19 cellular contexts compared by ENCODE assay signal in the genomic region with DNA sequence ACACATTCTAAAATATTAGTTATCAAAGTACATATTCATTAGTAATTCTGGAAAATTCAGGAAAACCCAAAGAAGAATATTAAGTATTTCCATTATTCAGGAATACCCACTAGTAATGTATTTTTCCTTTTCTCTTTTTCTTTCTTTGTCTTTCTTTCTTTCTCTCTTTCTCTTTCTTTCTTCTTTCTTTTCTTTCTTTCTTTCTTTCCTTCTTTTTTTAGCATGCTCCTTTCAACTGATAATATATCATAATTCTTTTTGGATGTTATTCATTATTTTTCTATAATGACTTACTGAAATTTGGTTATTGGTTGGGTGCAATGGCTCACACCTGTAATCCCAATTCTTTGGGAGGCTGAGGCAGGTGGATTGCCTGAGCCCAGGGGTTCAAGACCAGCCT.
"Had no signal": no experiment of that assay in that cellular context is flagged by ENCODE, and none has a peak within 500 bp of the region (broad histone marks: within the 10 kb centered on the region; RNA-seq: fewer than 3 reads in every experiment).

No MANE protein-coding gene starts in this region.

- H3K4me1 Mint-ChIP-seq: activated T-helper 17 cell treated with anti-CD3 and anti-CD28 coated beads, Interleukin-2, amount 50 U/mL, for 72 hours had no signal

- H3K9ac ChIP-seq: neural progenitor cell had no signal

- H2AFZ ChIP-seq: neural progenitor cell had no signal

- H3K9me3 ChIP-seq: body of pancreas, upper lobe of right lung had no signal

- H3K36me3 Mint-ChIP-seq: neural progenitor cell, T-cell had no signal

- H3K27me3 Mint-ChIP-seq: activated CD8-positive, alpha-beta T cell treated with anti-CD3 and anti-CD28 coated beads for 36 hours; activated T-helper 17 cell treated with anti-CD3 and anti-CD28 coated beads, Interleukin-2, amount 50 U/mL, for 72 hours; progenitor cell of endocrine pancreas; stimulated activated naive CD8-positive, alpha-beta T cell treated with anti-CD3 and anti-CD28 coated beads, Interleukin-15, Interleukin-2, amounts not matched to agents 100 ng/mL and 50 ng/mL, for 24 hours had no signal

- H3K27ac ChIP-seq: dorsolateral prefrontal cortex, epithelial cell of prostate, foreskin keratinocyte, neural progenitor cell, upper lobe of right lung had no signal

- H3K4me2 ChIP-seq: neural progenitor cell had no signal

- H3K27ac Mint-ChIP-seq: activated CD4-positive, alpha-beta T cell treated with anti-CD3 and anti-CD28 coated beads, Interleukin-2, amount 10 ng/mL, durations not matched to agents 24 days and 14 days; activated CD8-positive, alpha-beta T cell treated with anti-CD3 and anti-CD28 coated beads for 36 hours; activated T-helper 17 cell treated with anti-CD3 and anti-CD28 coated beads, Interleukin-2, amount 50 U/mL, for 72 hours; neural progenitor cell; progenitor cell of endocrine pancreas; stimulated activated naive CD8-positive, alpha-beta T cell treated with anti-CD3 and anti-CD28 coated beads, Interleukin-15, Interleukin-2, amounts not matched to agents 100 ng/mL and 50 ng/mL, for 24 hours; T-cell had no signal

- H3K4me3 Mint-ChIP-seq: activated CD4-positive, alpha-beta T cell treated with anti-CD3 and anti-CD28 coated beads, Interleukin-2, amount 10 ng/mL, durations not matched to agents 24 days and 14 days; activated CD8-positive, alpha-beta T cell treated with anti-CD3 and anti-CD28 coated beads for 36 hours; activated T-helper 17 cell treated with anti-CD3 and anti-CD28 coated beads, Interleukin-2, amount 50 U/mL, for 72 hours; neural progenitor cell; stimulated activated naive CD8-positive, alpha-beta T cell treated with anti-CD3 and anti-CD28 coated beads, Interleukin-15, Interleukin-2, amounts not matched to agents 100 ng/mL and 50 ng/mL, for 24 hours; T-cell had no signal

- H3K27me3 ChIP-seq: body of pancreas, foreskin keratinocyte, neural progenitor cell, upper lobe of right lung had no signal

- H3K4me3 ChIP-seq: body of pancreas, dorsolateral prefrontal cortex, lung, neural progenitor cell, upper lobe of right lung had no signal

- H3K36me3 ChIP-seq: neural progenitor cell, upper lobe of right lung had no signal

- ATAC-seq: activated CD8-positive, alpha-beta T cell treated with anti-CD3 and anti-CD28 coated beads for 36 hours; activated T-helper 17 cell treated with anti-CD3 and anti-CD28 coated beads, Interleukin-2, amount 50 U/mL, for 72 hours; body of pancreas; T-cell had no signal

- DNase-seq: activated CD4-positive, alpha-beta T cell treated with anti-CD3 and anti-CD28 coated beads, Interleukin-2, amount 10 ng/mL, durations not matched to agents 24 days and 14 days; activated CD8-positive, alpha-beta T cell treated with anti-CD3 and anti-CD28 coated beads for 36 hours; activated naive CD4-positive, alpha-beta T cell; activated T-cell treated with anti-CD3 and anti-CD28 coated beads, Interleukin-2, amount 50 U/mL, for 1 hour; body of pancreas; central memory CD4-positive, alpha-beta T cell; dorsolateral prefrontal cortex; glutamatergic neuron; hypothalamus; stimulated activated CD4-positive, alpha-beta T cell treated with anti-CD3 and anti-CD28 coated beads, Interleukin-2, amount 100 ng/mL, for 48 hours; T-cell; upper lobe of right lung had no signal

- H3K9me3 Mint-ChIP-seq: activated CD4-positive, alpha-beta T cell treated with anti-CD3 and anti-CD28 coated beads, Interleukin-2, amount 10 ng/mL, durations not matched to agents 24 days and 14 days; activated CD8-positive, alpha-beta T cell treated with anti-CD3 and anti-CD28 coated beads for 36 hours; activated T-helper 17 cell treated with anti-CD3 and anti-CD28 coated beads, Interleukin-2, amount 50 U/mL, for 72 hours; stimulated activated naive CD8-positive, alpha-beta T cell treated with anti-CD3 and anti-CD28 coated beads, Interleukin-15, Interleukin-2, amounts not matched to agents 100 ng/mL and 50 ng/mL, for 24 hours; T-cell had no signal
